ENCODE assay signal across 8 cellular contexts in the genomic region with DNA sequence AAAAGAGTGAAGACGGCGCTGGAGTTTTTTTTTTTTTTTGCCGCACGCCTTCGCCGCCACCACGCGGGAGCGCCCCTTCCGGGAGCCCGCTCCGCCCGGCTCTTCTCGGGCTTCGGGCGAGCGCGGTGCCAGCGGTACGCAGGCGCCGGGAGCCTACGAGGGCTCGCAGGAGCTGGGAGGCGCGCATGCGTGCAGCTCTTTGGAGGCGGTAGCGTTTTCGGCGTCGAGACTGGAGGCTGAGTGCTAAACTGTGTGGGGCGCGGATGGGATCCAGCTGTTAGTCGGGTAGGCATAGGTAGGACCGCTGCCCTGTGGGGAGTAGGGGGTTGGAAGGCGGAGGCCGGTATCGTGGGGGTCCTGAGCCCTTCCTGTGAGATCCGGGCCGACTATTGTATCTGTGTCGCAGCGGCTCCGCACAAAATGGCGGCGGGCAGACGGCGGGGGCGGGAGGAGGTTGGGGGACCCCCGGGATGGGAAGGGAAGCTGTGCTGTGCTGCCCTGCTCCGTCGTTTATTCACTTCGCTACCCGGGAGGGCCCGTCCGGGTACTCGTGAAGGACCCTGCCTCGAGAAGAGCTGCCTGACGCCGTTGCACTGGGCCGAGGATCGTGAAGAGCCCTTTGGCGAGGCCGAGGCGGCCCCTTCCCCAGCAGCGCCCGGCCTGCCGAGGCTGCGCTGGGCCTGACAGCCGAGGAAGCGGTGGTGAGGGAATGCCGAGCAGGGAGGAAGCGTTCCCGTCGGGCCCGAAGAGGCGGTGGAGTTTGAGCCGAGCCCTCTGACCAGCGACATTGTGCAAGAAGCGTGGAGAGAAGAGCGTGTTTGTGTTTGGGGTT. TPM values are rescaled to one million over a fixed set of nuclear protein-coding genes. Genes with fewer than 3 reads are reported as not detected.
A peak's percentile ranks its signal among the peaks of the same experiment; 100 is the strongest.
DNase-seq lines count a peak whose midpoint lies in the region; ATAC-seq and TF ChIP-seq lines count a peak whose summit lies in the region.

A gene with protein sequence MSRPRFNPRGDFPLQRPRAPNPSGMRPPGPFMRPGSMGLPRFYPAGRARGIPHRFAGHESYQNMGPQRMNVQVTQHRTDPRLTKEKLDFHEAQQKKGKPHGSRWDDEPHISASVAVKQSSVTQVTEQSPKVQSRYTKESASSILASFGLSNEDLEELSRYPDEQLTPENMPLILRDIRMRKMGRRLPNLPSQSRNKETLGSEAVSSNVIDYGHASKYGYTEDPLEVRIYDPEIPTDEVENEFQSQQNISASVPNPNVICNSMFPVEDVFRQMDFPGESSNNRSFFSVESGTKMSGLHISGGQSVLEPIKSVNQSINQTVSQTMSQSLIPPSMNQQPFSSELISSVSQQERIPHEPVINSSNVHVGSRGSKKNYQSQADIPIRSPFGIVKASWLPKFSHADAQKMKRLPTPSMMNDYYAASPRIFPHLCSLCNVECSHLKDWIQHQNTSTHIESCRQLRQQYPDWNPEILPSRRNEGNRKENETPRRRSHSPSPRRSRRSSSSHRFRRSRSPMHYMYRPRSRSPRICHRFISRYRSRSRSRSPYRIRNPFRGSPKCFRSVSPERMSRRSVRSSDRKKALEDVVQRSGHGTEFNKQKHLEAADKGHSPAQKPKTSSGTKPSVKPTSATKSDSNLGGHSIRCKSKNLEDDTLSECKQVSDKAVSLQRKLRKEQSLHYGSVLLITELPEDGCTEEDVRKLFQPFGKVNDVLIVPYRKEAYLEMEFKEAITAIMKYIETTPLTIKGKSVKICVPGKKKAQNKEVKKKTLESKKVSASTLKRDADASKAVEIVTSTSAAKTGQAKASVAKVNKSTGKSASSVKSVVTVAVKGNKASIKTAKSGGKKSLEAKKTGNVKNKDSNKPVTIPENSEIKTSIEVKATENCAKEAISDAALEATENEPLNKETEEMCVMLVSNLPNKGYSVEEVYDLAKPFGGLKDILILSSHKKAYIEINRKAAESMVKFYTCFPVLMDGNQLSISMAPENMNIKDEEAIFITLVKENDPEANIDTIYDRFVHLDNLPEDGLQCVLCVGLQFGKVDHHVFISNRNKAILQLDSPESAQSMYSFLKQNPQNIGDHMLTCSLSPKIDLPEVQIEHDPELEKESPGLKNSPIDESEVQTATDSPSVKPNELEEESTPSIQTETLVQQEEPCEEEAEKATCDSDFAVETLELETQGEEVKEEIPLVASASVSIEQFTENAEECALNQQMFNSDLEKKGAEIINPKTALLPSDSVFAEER (N-terminal part only) (plus strand): TSS at position 202 of the 832 bp plus-strand sequence. CDS start 17,173 bp downstream, outside the sequence.

- ATAC-seq in GM21526 (IDR thresholded peaks at IDR 0.05; ENCODE audit: low FRiP score, unreplicated experiment): peak; percentile 94

- peaks cover 0 to 4% of the 10 kb centered on the region in 2 donors for H3K36me3 ChIP-seq in mucosa of rectum (ENCODE audit: control insufficient read depth in 2 of 2, insufficient read depth in 2 of 2, low read length in 2 of 2)

- no peaks in the 10 kb centered on the region for H3K9me3 ChIP-seq in mucosa of rectum (ENCODE audit: control insufficient read depth in 2 of 2, low read length in 2 of 2)

- peak; percentile 53 for TF ChIP-seq CTCF in epithelial cell of proximal tubule (conservative IDR thresholded peaks at IDR 0.05; ENCODE audit: low read depth, low read length)

- H3K4me3 ChIP-seq in epithelial cell of proximal tubule (ENCODE audit: low read depth, low read length) (peak within 1 kb of the TSS; percentile 96), mucosa of rectum (ENCODE audit: low read length in 2 of 2) (peak within 1 kb of the TSS; percentile 94 to 97)

- peaks cover 4 to 17% of the 10 kb centered on the region in 2 donors for H3K4me1 ChIP-seq in mucosa of rectum (ENCODE audit: control insufficient read depth in 2 of 2, insufficient read depth in 2 of 2, low read length in 2 of 2)

- peak within 1 kb of the TSS; percentile 95 to 96 for H3K27ac ChIP-seq in mucosa of rectum (ENCODE audit: low read depth in 2 of 2, low read length in 2 of 2)

- peak within 1 kb of the TSS; percentile 99 for H3K9ac ChIP-seq in mucosa of rectum (ENCODE audit: low read depth in 1 of 2, low read length in 2 of 2)

- peak; percentile 91 for DNase-seq in DMS114 treated with DMSO at 0.1 percent for 48 hours (lab: John Stamatoyannopoulos, UW; ENCODE audit: unreplicated experiment)
- DNase-seq in HuH-7.5 (ENCODE audit: low spot score): peak; percentile 80
- DNase-seq in OCI-M1 (lab: John Stamatoyannopoulos, UW): peak; percentile 93
- DNase-seq in activated T-cell treated with anti-CD3 and anti-CD28 coated beads for 4 hours: peak; percentile 84
- DNase-seq in epithelial cell of proximal tubule (ENCODE audit: low read depth): peak; percentile 27
- peak; percentile 92 for DNase-seq in stimulated activated CD8-positive, alpha-beta memory T cell treated with anti-CD3 and anti-CD28 coated beads, Interleukin-4, amount 100 ng/mL, for 48 hours

- no peaks in the 10 kb centered on the region for H3K27me3 ChIP-seq in mucosa of rectum (ENCODE audit: control insufficient read depth in 2 of 2, insufficient read depth in 2 of 2, low read length in 2 of 2)

RNA-seq across cellular contexts. Expression of the gene that starts here (rescaled TPM):
- total RNA-seq in epithelial cell of proximal tubule: 67.7 and 69.0 TPM in 2 replicates

Comparison
In these comparisons a context has a peak if more than half of its experiments do, and no peak if none do; other contexts are left out.
1. Peak in every context shown above with its lines: DNase-seq, ATAC-seq, H3K4me3 ChIP-seq and H3K27ac ChIP-seq.
2. DNase-seq: peak in every context shown above with its lines; median percentile 93 in OCI-M1; 92 in stimulated activated CD8-positive, alpha-beta memory T cell treated with anti-CD3 and anti-CD28 coated beads, Interleukin-4, amount 100 ng/mL, for 48 hours; 91 in DMS114 treated with DMSO at 0.1 percent for 48 hours; 84 in activated T-cell treated with anti-CD3 and anti-CD28 coated beads for 4 hours; 80 in HuH-7.5; 27 in epithelial cell of proximal tubule.